In the genomic region with DNA sequence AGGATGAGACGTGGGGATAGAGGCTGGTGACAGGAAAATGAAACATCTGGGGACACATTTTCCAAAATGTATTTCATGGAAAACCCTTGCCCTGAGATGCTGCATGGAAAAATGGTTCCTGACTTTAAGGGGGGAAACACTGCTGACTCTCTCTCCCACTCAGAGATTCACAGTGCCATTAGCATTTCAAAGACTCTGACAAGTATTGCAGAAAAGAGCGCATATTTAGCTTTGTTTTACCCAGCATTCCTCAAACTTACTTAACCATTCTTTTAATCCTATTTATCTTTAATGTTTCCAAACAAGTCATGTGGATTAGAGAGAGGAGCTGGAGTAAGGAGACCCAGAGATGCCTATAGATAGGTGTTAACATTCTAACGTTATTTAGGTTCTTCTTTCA, we compare ENCODE assay signal across 27 cellular contexts.
"Had no signal": no experiment of that assay in that cellular context is flagged by ENCODE, and none has a peak within 500 bp of the region (broad histone marks: within the 10 kb centered on the region; RNA-seq: fewer than 3 reads in every experiment).

No MANE protein-coding gene starts in this region.

- H3K4me1 ChIP-seq: heart right ventricle, psoas muscle, spleen, upper lobe of left lung had no signal

- H3K27me3 ChIP-seq: esophagus muscularis mucosa, gastroesophageal sphincter, heart right ventricle, ovary, sigmoid colon, spleen, tibial nerve, upper lobe of left lung had no signal

- H3K36me3 ChIP-seq: esophagus muscularis mucosa, gastroesophageal sphincter, heart right ventricle, ovary, sigmoid colon, spleen, thoracic aorta, tibial nerve, upper lobe of left lung had no signal

- ATAC-seq: foreskin keratinocyte; gastroesophageal sphincter; heart right ventricle; left lobe of liver; naive thymus-derived CD4-positive, alpha-beta T cell; psoas muscle; right cardiac atrium; stimulated activated naive B cell treated with anti-CD40 and anti-IgM and Interleukin-4, amounts not matched to agents 10 μg/mL and 1 μg/mL and 100 μg/mL, for 72 hours had no signal

- DNase-seq: dermis blood vessel endothelial cell; effector memory CD4-positive, alpha-beta T cell; foreskin keratinocyte; glutamatergic neuron; heart right ventricle; hippocampal formation; midbrain; naive thymus-derived CD4-positive, alpha-beta T cell; occipital lobe; ovary; posterior cingulate gyrus; psoas muscle; right cardiac atrium; sigmoid colon; spleen; stimulated activated naive B cell treated with anti-CD40 and anti-IgM and Interleukin-4, amounts not matched to agents 10 μg/mL and 1 μg/mL and 100 μg/mL, for 72 hours; upper lobe of left lung had no signal

- H3K4me3 Mint-ChIP-seq: memory B cell; naive thymus-derived CD4-positive, alpha-beta T cell; nephron; stimulated activated naive B cell treated with anti-CD40 and anti-IgM and Interleukin-4, amounts not matched to agents 10 μg/mL and 1 μg/mL and 100 μg/mL, for 72 hours; stimulated activated naive CD8-positive, alpha-beta T cell treated with anti-CD3 and anti-CD28 coated beads, Interleukin-15, Interleukin-2, amounts not matched to agents 100 ng/mL and 50 ng/mL, for 24 hours had no signal

- H3K27ac Mint-ChIP-seq: memory B cell; naive thymus-derived CD4-positive, alpha-beta T cell; nephron; stimulated activated naive B cell treated with anti-CD40 and anti-IgM and Interleukin-4, amounts not matched to agents 10 μg/mL and 1 μg/mL and 100 μg/mL, for 72 hours; stimulated activated naive CD8-positive, alpha-beta T cell treated with anti-CD3 and anti-CD28 coated beads, Interleukin-15, Interleukin-2, amounts not matched to agents 100 ng/mL and 50 ng/mL, for 24 hours had no signal

- H3K27me3 Mint-ChIP-seq: memory B cell; stimulated activated naive CD8-positive, alpha-beta T cell treated with anti-CD3 and anti-CD28 coated beads, Interleukin-15, Interleukin-2, amounts not matched to agents 100 ng/mL and 50 ng/mL, for 24 hours had no signal

- H3K27ac ChIP-seq: coronary artery, esophagus muscularis mucosa, foreskin keratinocyte, gastroesophageal sphincter, heart right ventricle, ovary, psoas muscle, sigmoid colon, spleen, thoracic aorta, tibial nerve, upper lobe of left lung had no signal

- H3K9me3 ChIP-seq: esophagus muscularis mucosa, gastroesophageal sphincter, heart right ventricle, ovary, psoas muscle, sigmoid colon, spleen, thoracic aorta, tibial nerve, upper lobe of left lung had no signal

- H3K36me3 Mint-ChIP-seq: memory B cell; stimulated activated naive B cell treated with anti-CD40 and anti-IgM and Interleukin-4, amounts not matched to agents 10 μg/mL and 1 μg/mL and 100 μg/mL, for 72 hours had no signal

- H3K9me3 Mint-ChIP-seq: memory B cell; nephron; stimulated activated naive B cell treated with anti-CD40 and anti-IgM and Interleukin-4, amounts not matched to agents 10 μg/mL and 1 μg/mL and 100 μg/mL, for 72 hours had no signal

- H3K4me3 ChIP-seq: coronary artery, esophagus muscularis mucosa, gastroesophageal sphincter, heart right ventricle, lung, ovary, psoas muscle, sigmoid colon, spleen, thoracic aorta, tibial nerve, upper lobe of left lung had no signal
